ENCODE assay signal across 8 cellular contexts in genomic region chr20:47351643-47352331, GRCh38. TPM values are rescaled to one million over a fixed set of nuclear protein-coding genes. Genes with fewer than 3 reads are reported as not detected.
DNase-seq lines count a peak whose midpoint lies in the region; ATAC-seq and TF ChIP-seq lines count a peak whose summit lies in the region.

No MANE protein-coding gene starts in this region.

- no peaks in the 10 kb centered on the region for H3K9me3 ChIP-seq in ectodermal cell (ENCODE audit: control insufficient read depth, low read length)
- H3K9me3 ChIP-seq in neutrophil, result no peaks in the 10 kb centered on the region

- H3K4me1 ChIP-seq in ectodermal cell (ENCODE audit: control insufficient read depth, insufficient read depth, low read length) (peaks cover 88% of the 10 kb centered on the region), neutrophil (ENCODE audit: control insufficient read depth in 1 of 2, insufficient read depth in 1 of 2, low read depth in 1 of 2, low read length in 1 of 2) (peaks cover 74 to 76% of the 10 kb centered on the region in 2 experiments)

- peak; percentile 79 for DNase-seq in G401 (ENCODE audit: low spot score)
- peak; percentile 30 for DNase-seq in NCI-H774 (lab: John Stamatoyannopoulos, UW)
- no peak for DNase-seq in sciatic nerve (ENCODE audit: low spot score)

- intact Hi-C loops in sciatic nerve (cut with DNase I), result no loop called here

- WGBS in ectodermal cell, 2 experiments, result 45 to 51% methylated on average over 10 of the region's 10 CpGs

- H3K27ac ChIP-seq in ectodermal cell (ENCODE audit: insufficient read depth, low read depth, low read length, poor library complexity, severe bottlenecking), result peak overlapping the region; percentile 96
- H3K27ac ChIP-seq in neutrophil, result peak overlapping the region; percentile 98

- in situ Hi-C loops in G401 (cut with HindIII; ENCODE audit: low sequenced_read_pairs), result no loop called here

- H3K36me3 ChIP-seq in ectodermal cell (ENCODE audit: control insufficient read depth, insufficient read depth, low read length), result no peaks in the 10 kb centered on the region
- peaks cover 7% of the 10 kb centered on the region for H3K36me3 ChIP-seq in neutrophil

- ATAC-seq in HG03378 (IDR thresholded peaks at IDR 0.05; ENCODE audit: unreplicated experiment), result no peak
- no peak for ATAC-seq in sciatic nerve
- no peak for ATAC-seq in GM21528 (IDR thresholded peaks at IDR 0.05; ENCODE audit: low FRiP score, unreplicated experiment)
- no peak for ATAC-seq in HG02938 (IDR thresholded peaks at IDR 0.05; ENCODE audit: unreplicated experiment)

- H3K27me3 ChIP-seq in ectodermal cell (ENCODE audit: control insufficient read depth, insufficient read depth, low read length, poor library complexity, severe bottlenecking) (no peaks in the 10 kb centered on the region), neutrophil (no peaks in the 10 kb centered on the region)

- TF ChIP-seq CTCF in neutrophil (IDR thresholded peaks at IDR 0.05), result no peak

- peak overlapping the region; percentile 2 for H3K4me3 ChIP-seq in ectodermal cell (ENCODE audit: insufficient read depth, low read depth, low read length)
- H3K4me3 ChIP-seq in neutrophil (ENCODE audit: low read depth in 1 of 2, low read length in 1 of 2), result peak overlapping the region in 1 of 2 experiments; percentile 2

RNA-seq across cellular contexts. Expression of gene ZMYND8, which starts 4.7 kb away (rescaled TPM):
- total RNA-seq in G401 (2014; rRNA removed; shearing (Covaris generic)), result 21.5 and 24.7 TPM in 2 replicates
- polyA plus RNA-seq in ectodermal cell (2013, experiment 1 of 4), result 69.3 TPM
- polyA plus RNA-seq in ectodermal cell (2013, experiment 2 of 4), result 67.7 TPM
- 51.1 TPM for polyA plus RNA-seq in ectodermal cell (2013, experiment 3 of 4)
- polyA plus RNA-seq in ectodermal cell (2013, experiment 4 of 4), result 46.2 TPM
- 49.3 TPM for total RNA-seq in sciatic nerve
